Comparison of ENCODE assay signal across 35 cellular contexts in the genomic region with DNA sequence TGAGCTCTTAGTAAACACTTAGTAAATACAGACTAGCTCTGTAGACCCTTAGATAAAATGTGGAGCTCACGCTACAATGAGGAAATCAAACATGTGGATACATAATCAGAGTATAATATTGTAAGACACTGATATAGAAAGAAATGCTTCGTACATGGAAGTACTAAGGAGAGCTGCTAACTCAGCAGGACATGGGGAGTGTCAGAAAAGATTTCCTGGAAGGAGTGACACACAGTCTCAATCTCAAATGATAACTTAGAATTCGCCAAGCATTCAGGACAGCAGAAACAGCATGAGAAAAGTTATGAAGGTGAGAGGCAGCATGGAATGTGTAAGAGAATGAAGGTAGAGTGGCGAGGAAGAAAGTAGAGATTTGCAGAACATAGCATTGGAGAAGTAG.
"Had no signal": no experiment of that assay in that cellular context is flagged by ENCODE, and none has a peak within 500 bp of the region (broad histone marks: within the 10 kb centered on the region; RNA-seq: fewer than 3 reads in every experiment).

No MANE protein-coding gene starts in this region.

- DNase-seq: Karpas-422, Kasumi-1, MG63, MM.1S, MV-4-11, NCI-H1048, NCI-H1092, NCI-H1092 treated with DMSO at 0.1 percent for 48 hours, NCI-H1105, NCI-H1105 treated with DMSO at 0.1 percent for 48 hours, NCI-H1417, NCI-H1417 treated with DMSO at 0.1 percent for 48 hours, NCI-H1436, NCI-H1436 treated with DMSO at 0.1 percent for 48 hours, NCI-H146, NCI-H1694, NCI-H1694 treated with DMSO at 0.1 percent for 48 hours, NCI-H187, NCI-H187 treated with DMSO at 0.1 percent for 48 hours, NCI-H1930, NCI-H2029, NCI-H2029 treated with DMSO at 0.1 percent for 48 hours, NCI-H2081, NCI-H2081 treated with DMSO at 0.1 percent for 48 hours, NCI-H2107, NCI-H2171, NCI-H2171 treated with DMSO at 0.1 percent for 48 hours, NCI-H2227 treated with DMSO at 0.1 percent for 48 hours, NCI-H226, NCI-H345, NCI-H446, NCI-H446 treated with DMSO at 0.1 percent for 48 hours, NCI-H510A, NCI-H510A treated with DMSO at 0.1 percent for 48 hours, NCI-H524 had no signal

- H3K4me3 ChIP-seq: MG63 had no signal

- H3K9me3 ChIP-seq: MG63 had no signal
